17 cellular contexts compared by ENCODE assay signal in genomic region chr1:39852876-39853275, GRCh38. TPM values are rescaled to one million over a fixed set of nuclear protein-coding genes. Genes with fewer than 3 reads are reported as not detected.
DNase-seq lines count a peak whose midpoint lies in the region; TF ChIP-seq lines count a peak whose summit lies in the region.
"Had no signal": no experiment of that assay in that cellular context is flagged by ENCODE, and none has a peak within 500 bp of the region (broad histone marks: within the 10 kb centered on the region; RNA-seq: fewer than 3 reads in every experiment).

No MANE protein-coding gene starts in this region.

- no peak overlapping the region for H2AFZ ChIP-seq in hepatocyte

- TF ChIP-seq EP300 in suprapubic skin (IDR thresholded peaks at IDR 0.05), result no peak

- H3K9me2 ChIP-seq in hepatocyte (replicated peaks; ENCODE audit: insufficient read depth), result no peaks in the 10 kb centered on the region

- H3K4me3 ChIP-seq in hepatocyte (no peak overlapping the region), suprapubic skin (no peak overlapping the region)
- H3K4me3 ChIP-seq: gastroesophageal sphincter, K562, lung, psoas muscle, smooth muscle cell had no signal

- H3K27ac ChIP-seq in hepatocyte (peak overlapping the region; percentile 64), suprapubic skin (peak overlapping the region; percentile 47)
- H3K27ac ChIP-seq: gastroesophageal sphincter, psoas muscle had no signal

- H3K36me3 ChIP-seq in hepatocyte (replicated peaks; ENCODE audit: insufficient read depth, low read depth) (no peaks in the 10 kb centered on the region), suprapubic skin (peaks cover 18% of the 10 kb centered on the region)

- TF ChIP-seq POLR2A in suprapubic skin (IDR thresholded peaks at IDR 0.05), result no peak

- WGBS in hepatocyte (ENCODE audit: low lambda C conversion rate, missing lambda C conversion rate), result 69% methylated on average over 1 of the region's 1 CpG
- WGBS in suprapubic skin, result 76% methylated on average over 1 of the region's 1 CpG

- H3K27me3 ChIP-seq in hepatocyte, result no peaks in the 10 kb centered on the region
- H3K27me3 ChIP-seq in suprapubic skin, result no peaks in the 10 kb centered on the region
- H3K27me3 ChIP-seq: gastroesophageal sphincter had no signal

- H3K4me2 ChIP-seq in hepatocyte, result peak overlapping the region; percentile 18
- H3K4me2 ChIP-seq: smooth muscle cell had no signal

- no peak for TF ChIP-seq CTCF in hepatocyte (IDR thresholded peaks at IDR 0.05; ENCODE audit: poor library complexity)
- TF ChIP-seq CTCF in suprapubic skin (IDR thresholded peaks at IDR 0.05), result no peak

- H4K20me1 ChIP-seq in hepatocyte (ENCODE audit: insufficient read depth, poor library complexity, severe bottlenecking), result no peaks in the 10 kb centered on the region

- peaks cover 55% of the 10 kb centered on the region for H3K79me2 ChIP-seq in hepatocyte

- peak; percentile 10 for DNase-seq in HuH-7 (ENCODE audit: low spot score)
- peak; percentile 4 for DNase-seq in NCI-H69 (lab: John Stamatoyannopoulos, UW)
- no peak for DNase-seq in hepatocyte (ENCODE audit: low spot score)
- DNase-seq in suprapubic skin (ENCODE audit: low spot score in 2 of 2), result no peak
- DNase-seq in SIG-M5 treated with dmso at 0.1 percent for 504 hours (lab: John Stamatoyannopoulos, UW; ENCODE audit: unreplicated experiment), result no peak
- no peak for DNase-seq in NOMO-1 treated with DMSO at 0.1 percent for 48 hours (lab: John Stamatoyannopoulos, UW; ENCODE audit: unreplicated experiment)
- no peak for DNase-seq in SK-N-DZ (ENCODE audit: low spot score)
- DNase-seq: activated CD4-positive, alpha-beta T cell treated with anti-CD3 and anti-CD28 coated beads for 4 hours; activated CD8-positive, alpha-beta memory T cell treated with anti-CD3 and anti-CD28 coated beads, Interleukin-2, amount 50 U/mL, for 48 hours; naive thymus-derived CD4-positive, alpha-beta T cell; psoas muscle; stimulated activated CD4-positive, alpha-beta T cell treated with anti-CD3 and anti-CD28 coated beads, Interleukin-4, amount 100 ng/mL, for 4 hours; stimulated activated CD8-positive, alpha-beta memory T cell treated with anti-CD3 and anti-CD28 coated beads, Interleukin-4, amount 100 ng/mL, for 48 hours had no signal

- H3K4me1 ChIP-seq in hepatocyte (ENCODE audit: insufficient read depth) (peaks cover 26% of the 10 kb centered on the region), suprapubic skin (peaks cover 34% of the 10 kb centered on the region)
- H3K4me1 ChIP-seq: psoas muscle had no signal

- H3K9me3 ChIP-seq in hepatocyte (ENCODE audit: low read depth), result no peaks in the 10 kb centered on the region
- no peaks in the 10 kb centered on the region for H3K9me3 ChIP-seq in suprapubic skin
- H3K9me3 ChIP-seq: gastroesophageal sphincter, psoas muscle had no signal

RNA-seq across cellular contexts. Expression of gene TRIT1, which starts 30.4 kb away (rescaled TPM):
- total RNA-seq in hepatocyte, result 17.2 and 20.0 TPM in 2 replicates
- 16.6 and 19.7 TPM in 2 replicates for polyA plus RNA-seq in hepatocyte
- total RNA-seq in suprapubic skin, result 10 to 100 TPM; 14.1 to 50.7 (median 31.2) TPM
- 29.1 and 30.9 TPM in 2 replicates for polyA plus RNA-seq in SK-N-DZ (2014; cell fraction: cytosol; rRNA removed)
- 49.7 and 54.8 TPM in 2 replicates for polyA plus RNA-seq in SK-N-DZ (2014; cell fraction: nucleus; rRNA removed)

RNA-seq across cellular contexts. Expression of gene MYCL, which starts 48.8 kb away (rescaled TPM):
- total RNA-seq in hepatocyte (6.3 and 10.6 TPM in 2 replicates), suprapubic skin (100 to 1,000 TPM in 2 of 4 donors, 10 to 100 TPM in 2; 62.7 to 131 (median 95.1) TPM)
- polyA plus RNA-seq in hepatocyte, result 7.3 and 7.8 TPM in 2 replicates
- polyA plus RNA-seq in SK-N-DZ (2014; cell fraction: cytosol; rRNA removed), result 4.7 and 6.8 TPM in 2 replicates
- 3.6 and 6.5 TPM in 2 replicates for polyA plus RNA-seq in SK-N-DZ (2014; cell fraction: nucleus; rRNA removed)

Comparison
In these comparisons a context has a peak if more than half of its experiments do, and no peak if none do; other contexts are left out.
1. DNase-seq: peak in HuH-7 (single experiment) and NCI-H69 (single experiment); none in hepatocyte (single experiment), suprapubic skin (0 of 2), SIG-M5 treated with dmso at 0.1 percent for 504 hours (single experiment), NOMO-1 treated with DMSO at 0.1 percent for 48 hours (single experiment) and SK-N-DZ (single experiment).